8 cellular contexts compared by ENCODE assay signal in the genomic region with DNA sequence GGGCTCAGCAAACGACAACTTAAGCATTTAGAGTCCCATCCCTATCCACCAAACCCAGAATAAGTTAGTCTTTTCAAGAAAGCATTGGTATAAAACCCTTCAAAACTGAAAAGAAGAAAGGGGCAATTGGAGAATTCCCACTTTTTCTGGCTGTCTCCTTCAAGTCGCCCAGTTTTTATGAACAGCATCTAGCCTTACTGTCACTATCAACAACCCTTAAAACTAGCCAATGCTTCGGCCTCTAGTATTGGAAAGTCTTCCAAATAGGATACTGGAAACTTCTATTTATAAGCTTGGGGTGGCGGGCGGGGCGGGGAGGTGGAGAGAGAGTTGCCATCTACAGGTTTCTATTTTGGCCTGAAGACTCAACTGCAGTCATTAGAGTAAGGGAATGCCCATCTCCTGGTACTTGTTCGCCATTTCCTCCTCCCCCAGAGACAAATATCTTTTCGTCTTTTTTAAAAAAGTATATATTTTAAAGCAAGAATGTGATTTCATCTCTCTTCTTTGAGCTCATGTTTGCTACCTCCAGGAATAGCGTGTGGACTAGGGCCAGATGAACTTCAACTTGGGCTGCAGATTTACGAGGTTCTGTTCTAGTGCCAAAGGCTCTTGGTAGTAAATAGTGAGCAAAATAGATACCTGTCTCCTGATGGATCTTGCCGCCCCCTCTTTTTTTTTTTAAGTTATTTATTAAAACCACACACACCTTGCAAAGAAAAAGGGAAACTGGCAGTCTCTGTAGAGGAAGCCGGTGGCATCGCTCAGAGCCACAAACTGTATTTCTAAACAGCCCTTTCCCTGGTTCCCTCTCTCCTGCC. TPM values are rescaled to one million over a fixed set of nuclear protein-coding genes. Genes with fewer than 3 reads are reported as not detected.
DNase-seq lines count a peak whose midpoint lies in the region; ATAC-seq and TF ChIP-seq lines count a peak whose summit lies in the region.

No MANE protein-coding gene starts in this region.

- H3K36me3 Mint-ChIP-seq in GM23338 (ENCODE audit: low read depth) = no peaks in the 10 kb centered on the region; the same call in 2 of the 3 replicates

- no peak overlapping the region for H3K27ac Mint-ChIP-seq in GM23338

- DNase-seq in GM23338 (ENCODE audit: low spot score) = no peak
- DNase-seq in OCI-M1 (lab: John Stamatoyannopoulos, UW) = peak; percentile 2
- peak; percentile 60 for DNase-seq in colonic mucosa
- no peak for DNase-seq in NCI-H1694 (lab: John Stamatoyannopoulos, UW)
- DNase-seq in UCSD-AML1 (lab: John Stamatoyannopoulos, UW; ENCODE audit: unreplicated experiment) = no peak

- H3K36me3 ChIP-seq in GM23338 (ENCODE audit: insufficient read depth) (no peaks in the 10 kb centered on the region), colonic mucosa (no peaks in the 10 kb centered on the region)

- H3K4me3 ChIP-seq in GM23338 = peak overlapping the region; percentile 83
- peak overlapping the region; percentile 61 for H3K4me3 ChIP-seq in colonic mucosa
- H3K4me3 ChIP-seq in mononuclear cell (ENCODE audit: low read length) = peak overlapping the region; percentile 100

- H3K9me3 ChIP-seq in colonic mucosa (no peaks in the 10 kb centered on the region), mononuclear cell (ENCODE audit: low read depth, low read length) (no peaks in the 10 kb centered on the region)

- ATAC-seq in GM23338 = no peak
- no peak for ATAC-seq in HG03175 (IDR thresholded peaks at IDR 0.05; ENCODE audit: unreplicated experiment)
- no peak for ATAC-seq in HG03571 (IDR thresholded peaks at IDR 0.05; ENCODE audit: unreplicated experiment)

- H3K4me2 ChIP-seq in GM23338 = peak overlapping the region; percentile 92

- H3K79me2 ChIP-seq in GM23338 (replicated peaks; ENCODE audit: insufficient read depth) = 0 out of 2 replicates have a peak, but pooled peaks cover 3% of the 10 kb centered on the region

- H3K27me3 ChIP-seq in GM23338 (ENCODE audit: insufficient read depth) = peaks cover 46% of the 10 kb centered on the region
- H3K27me3 ChIP-seq in colonic mucosa = no peaks in the 10 kb centered on the region
- no peaks in the 10 kb centered on the region for H3K27me3 ChIP-seq in mononuclear cell (ENCODE audit: insufficient read depth, low read length)

- peaks cover 20% of the 10 kb centered on the region for H3K4me1 ChIP-seq in GM23338 (ENCODE audit: insufficient read depth)
- H3K4me1 ChIP-seq in colonic mucosa = peaks cover 3% of the 10 kb centered on the region
- H3K4me1 ChIP-seq in mononuclear cell (ENCODE audit: insufficient read depth, low read length) = peaks cover 66% of the 10 kb centered on the region

- H3K27ac ChIP-seq in GM23338 (ENCODE audit: low read depth) = no peak overlapping the region
- H3K27ac ChIP-seq in colonic mucosa = peak overlapping the region; percentile 97

- H4K20me1 ChIP-seq in GM23338 (replicated peaks; ENCODE audit: insufficient read depth) = no peaks in the 10 kb centered on the region

- peaks cover 34% of the 10 kb centered on the region for H3K27me3 Mint-ChIP-seq in GM23338 (ENCODE audit: insufficient read depth, low read depth, poor library complexity)

- no peaks in the 10 kb centered on the region; the same call in 1 of the 2 replicates for H3F3A ChIP-seq in GM23338 (replicated peaks; ENCODE audit: low read depth)

- intact Hi-C loops in colonic mucosa (cut with DNase I) = loop anchor here (5.0 to 10.0 kb wide), 4 partner anchors 532 to 1405 kb away; no protein-coding TSS in a partner anchor

- no peaks in the 10 kb centered on the region for H3K9me3 Mint-ChIP-seq in GM23338

- peaks cover 42% of the 10 kb centered on the region for H3K4me1 Mint-ChIP-seq in GM23338

- TF ChIP-seq CTCF in GM23338 (conservative IDR thresholded peaks at IDR 0.05; ENCODE audit: low read depth in 2 of 2) (no peak), colonic mucosa (IDR thresholded peaks at IDR 0.05) (no peak)

- H3K9ac ChIP-seq in colonic mucosa (ENCODE audit: low read depth in 2 of 2, low read length in 2 of 2) = peak overlapping the region in 1 of 2 donors; percentile 95

- H3K4me3 Mint-ChIP-seq in GM23338 = peak overlapping the region; percentile 91

- no peak overlapping the region for H2AFZ ChIP-seq in GM23338

- H3K9me2 ChIP-seq in GM23338 (ENCODE audit: insufficient read depth) = no peaks in the 10 kb centered on the region

TF ChIP-seq in GM23338, 12 proteins besides CTCF, POLR2A, EP300 and RAD21 (continues in another document):
- TF ChIP-seq, protein P1, sequence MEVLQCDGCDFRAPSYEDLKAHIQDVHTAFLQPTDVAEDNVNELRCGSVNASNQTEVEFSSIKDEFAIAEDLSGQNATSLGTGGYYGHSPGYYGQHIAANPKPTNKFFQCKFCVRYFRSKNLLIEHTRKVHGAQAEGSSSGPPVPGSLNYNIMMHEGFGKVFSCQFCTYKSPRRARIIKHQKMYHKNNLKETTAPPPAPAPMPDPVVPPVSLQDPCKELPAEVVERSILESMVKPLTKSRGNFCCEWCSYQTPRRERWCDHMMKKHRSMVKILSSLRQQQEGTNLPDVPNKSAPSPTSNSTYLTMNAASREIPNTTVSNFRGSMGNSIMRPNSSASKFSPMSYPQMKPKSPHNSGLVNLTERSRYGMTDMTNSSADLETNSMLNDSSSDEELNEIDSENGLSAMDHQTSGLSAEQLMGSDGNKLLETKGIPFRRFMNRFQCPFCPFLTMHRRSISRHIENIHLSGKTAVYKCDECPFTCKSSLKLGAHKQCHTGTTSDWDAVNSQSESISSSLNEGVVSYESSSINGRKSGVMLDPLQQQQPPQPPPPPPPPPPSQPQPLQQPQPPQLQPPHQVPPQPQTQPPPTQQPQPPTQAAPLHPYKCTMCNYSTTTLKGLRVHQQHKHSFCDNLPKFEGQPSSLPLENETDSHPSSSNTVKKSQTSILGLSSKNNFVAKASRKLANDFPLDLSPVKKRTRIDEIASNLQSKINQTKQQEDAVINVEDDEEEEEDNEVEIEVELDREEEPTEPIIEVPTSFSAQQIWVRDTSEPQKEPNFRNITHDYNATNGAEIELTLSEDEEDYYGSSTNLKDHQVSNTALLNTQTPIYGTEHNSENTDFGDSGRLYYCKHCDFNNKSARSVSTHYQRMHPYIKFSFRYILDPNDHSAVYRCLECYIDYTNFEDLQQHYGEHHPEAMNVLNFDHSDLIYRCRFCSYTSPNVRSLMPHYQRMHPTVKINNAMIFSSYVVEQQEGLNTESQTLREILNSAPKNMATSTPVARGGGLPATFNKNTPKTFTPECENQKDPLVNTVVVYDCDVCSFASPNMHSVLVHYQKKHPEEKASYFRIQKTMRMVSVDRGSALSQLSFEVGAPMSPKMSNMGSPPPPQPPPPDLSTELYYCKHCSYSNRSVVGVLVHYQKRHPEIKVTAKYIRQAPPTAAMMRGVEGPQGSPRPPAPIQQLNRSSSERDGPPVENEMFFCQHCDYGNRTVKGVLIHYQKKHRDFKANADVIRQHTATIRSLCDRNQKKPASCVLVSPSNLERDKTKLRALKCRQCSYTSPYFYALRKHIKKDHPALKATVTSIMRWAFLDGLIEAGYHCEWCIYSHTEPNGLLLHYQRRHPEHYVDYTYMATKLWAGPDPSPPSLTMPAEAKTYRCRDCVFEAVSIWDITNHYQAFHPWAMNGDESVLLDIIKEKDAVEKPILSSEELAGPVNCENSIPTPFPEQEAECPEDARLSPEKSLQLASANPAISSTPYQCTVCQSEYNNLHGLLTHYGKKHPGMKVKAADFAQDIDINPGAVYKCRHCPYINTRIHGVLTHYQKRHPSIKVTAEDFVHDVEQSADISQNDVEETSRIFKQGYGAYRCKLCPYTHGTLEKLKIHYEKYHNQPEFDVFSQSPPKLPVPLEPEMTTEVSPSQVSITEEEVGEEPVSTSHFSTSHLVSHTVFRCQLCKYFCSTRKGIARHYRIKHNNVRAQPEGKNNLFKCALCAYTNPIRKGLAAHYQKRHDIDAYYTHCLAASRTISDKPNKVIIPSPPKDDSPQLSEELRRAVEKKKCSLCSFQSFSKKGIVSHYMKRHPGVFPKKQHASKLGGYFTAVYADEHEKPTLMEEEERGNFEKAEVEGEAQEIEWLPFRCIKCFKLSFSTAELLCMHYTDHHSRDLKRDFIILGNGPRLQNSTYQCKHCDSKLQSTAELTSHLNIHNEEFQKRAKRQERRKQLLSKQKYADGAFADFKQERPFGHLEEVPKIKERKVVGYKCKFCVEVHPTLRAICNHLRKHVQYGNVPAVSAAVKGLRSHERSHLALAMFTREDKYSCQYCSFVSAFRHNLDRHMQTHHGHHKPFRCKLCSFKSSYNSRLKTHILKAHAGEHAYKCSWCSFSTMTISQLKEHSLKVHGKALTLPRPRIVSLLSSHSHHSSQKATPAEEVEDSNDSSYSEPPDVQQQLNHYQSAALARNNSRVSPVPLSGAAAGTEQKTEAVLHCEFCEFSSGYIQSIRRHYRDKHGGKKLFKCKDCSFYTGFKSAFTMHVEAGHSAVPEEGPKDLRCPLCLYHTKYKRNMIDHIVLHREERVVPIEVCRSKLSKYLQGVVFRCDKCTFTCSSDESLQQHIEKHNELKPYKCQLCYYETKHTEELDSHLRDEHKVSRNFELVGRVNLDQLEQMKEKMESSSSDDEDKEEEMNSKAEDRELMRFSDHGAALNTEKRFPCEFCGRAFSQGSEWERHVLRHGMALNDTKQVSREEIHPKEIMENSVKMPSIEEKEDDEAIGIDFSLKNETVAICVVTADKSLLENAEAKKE (CRISPR knock-in tag; IDR thresholded peaks at IDR 0.05) = no peak
- TF ChIP-seq EZH2phosphoT487 (IDR thresholded peaks at IDR 0.05; ENCODE audit: unreplicated experiment) (no peak), JUNB (IDR thresholded peaks at IDR 0.05; ENCODE audit: unreplicated experiment) (no peak)

RNA-seq across cellular contexts. Expression of a gene that starts 2.7 kb away (rescaled TPM):
- 5.4 and 5.9 TPM in 2 replicates for total RNA-seq in GM23338 (2014; rRNA removed; shearing (Covaris generic))
- polyA plus RNA-seq in GM23338 (2016; fragmentation: Nextera tagmentation; extraction: Ambion mirVana) = 2.5 and 2.6 TPM in 2 replicates
- 10 to 100 TPM in 1 of 2 donors, 1 to 10 TPM in 1; 8.8 to 30.2 TPM for total RNA-seq in colonic mucosa
- total RNA-seq in mononuclear cell = 120 TPM

RNA-seq across cellular contexts. Expression of a gene that starts 40.2 kb away (rescaled TPM):
- not detected in 2 replicates for total RNA-seq in GM23338 (2014; rRNA removed; shearing (Covaris generic))
- not detected in 2 replicates for polyA plus RNA-seq in GM23338 (2016; fragmentation: Nextera tagmentation; extraction: Ambion mirVana)
- total RNA-seq in colonic mucosa (not detected), mononuclear cell (not detected)

Comparison
In these comparisons a context has a peak if more than half of its experiments do, and no peak if none do; other contexts are left out.
1. DNase-seq: peak in OCI-M1 (single experiment) and colonic mucosa (single experiment); none in GM23338 (single experiment), NCI-H1694 (single experiment) and UCSD-AML1 (single experiment).
2. Peak in every context shown above with its lines, with median percentiles within 50 percentile points of each other: H3K4me3 ChIP-seq.